In the genomic region with DNA sequence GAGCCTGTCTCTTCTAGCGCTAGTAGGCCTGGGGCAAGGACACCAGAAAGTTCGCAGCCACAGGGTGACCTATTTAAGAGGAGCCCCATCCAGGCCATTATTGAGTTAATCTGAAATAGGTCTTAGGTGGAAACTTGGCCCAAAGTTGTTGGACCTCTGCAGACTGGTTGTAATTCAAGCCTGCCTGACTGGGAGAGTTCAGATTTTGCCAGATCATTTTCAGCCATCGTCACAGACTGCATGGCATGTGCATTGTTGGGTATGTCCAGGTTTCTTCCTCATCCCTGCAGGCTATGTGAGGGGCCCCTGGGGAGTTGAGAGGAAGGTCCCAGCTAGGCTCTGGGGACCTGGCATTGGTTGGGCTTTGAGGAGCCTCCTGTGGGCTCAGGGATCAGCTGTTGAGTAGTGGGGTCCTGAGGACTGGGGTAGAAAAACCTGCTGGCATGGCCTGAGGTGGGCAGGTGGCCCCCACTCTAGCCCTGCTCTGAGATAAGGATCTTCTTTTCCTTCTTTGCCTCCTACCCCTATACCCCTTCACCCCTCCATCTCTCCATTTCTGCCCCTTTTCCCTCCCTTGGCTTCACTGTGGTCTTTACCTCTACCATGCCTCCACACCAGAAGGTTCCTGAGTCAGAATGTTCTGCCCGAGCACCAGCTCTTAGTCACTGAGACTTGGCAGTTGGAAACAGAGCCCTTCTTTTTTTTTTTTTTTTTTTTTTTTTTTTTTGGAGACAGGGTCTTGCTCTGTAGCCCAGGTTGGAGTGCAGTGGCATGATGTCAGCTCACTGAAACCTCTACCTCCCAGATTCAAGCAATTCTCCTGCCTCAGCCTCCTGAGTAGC, we compare ENCODE assay signal across 15 cellular contexts.
A peak's percentile ranks its signal among the peaks of the same experiment; 100 is the strongest.
DNase-seq lines count a peak whose midpoint lies in the region; ATAC-seq and TF ChIP-seq lines count a peak whose summit lies in the region.
"Had no signal": no experiment of that assay in that cellular context is flagged by ENCODE, and none has a peak within 500 bp of the region (broad histone marks: within the 10 kb centered on the region; RNA-seq: fewer than 3 reads in every experiment).

No MANE protein-coding gene starts in this region.

- H3K36me3 ChIP-seq in MG63 (no peaks in the 10 kb centered on the region; the same call in 1 of the 2 replicates), stomach (no peaks in the 10 kb centered on the region), PC-3 (ENCODE audit: low read depth, low read length) (no peaks in the 10 kb centered on the region)
- H3K36me3 ChIP-seq: BLaER1, Peyer's patch had no signal

- TF ChIP-seq CTCF in stomach (IDR thresholded peaks at IDR 0.05) (no peak), PC-3 (conservative IDR thresholded peaks at IDR 0.05; ENCODE audit: low read depth, low read length) (no peak)

- no peak overlapping the region for H3K4me2 ChIP-seq in PC-3 (ENCODE audit: low read length)
- H3K4me2 ChIP-seq: BLaER1 had no signal

- H3K9me3 ChIP-seq in MG63: peaks cover 13% of the 10 kb centered on the region
- no peaks in the 10 kb centered on the region for H3K9me3 ChIP-seq in stomach
- H3K9me3 ChIP-seq in PC-3 (ENCODE audit: low read length): no peaks in the 10 kb centered on the region
- H3K9me3 ChIP-seq: Peyer's patch had no signal

- BruUV-seq in PC-3 (replicated peaks; lab: Mats Ljungman, UMichigan): no TSS peak

- H2AFZ ChIP-seq in PC-3 (ENCODE audit: low read length): no peak overlapping the region

- 83 to 92% (median 86%) methylated on average over 4 of the region's 4 CpGs for WGBS in stomach, 5 donors

- H3K4me3 ChIP-seq in MG63 (no peak overlapping the region), stomach (no peak overlapping the region), PC-3 (ENCODE audit: low read length) (no peak overlapping the region)
- H3K4me3 ChIP-seq: BLaER1, Peyer's patch had no signal

- POLR2A ChIA-PET in PC-3 (lab: Charles Lee; ENCODE audit: unreplicated experiment): no interaction called here

- H3K4me1 ChIP-seq in stomach (no peaks in the 10 kb centered on the region), PC-3 (ENCODE audit: insufficient read depth, low read length) (no peaks in the 10 kb centered on the region)
- H3K4me1 ChIP-seq: Peyer's patch had no signal

- H3K79me2 ChIP-seq in PC-3 (ENCODE audit: low read length): no peaks in the 10 kb centered on the region

- CTCF ChIA-PET in PC-3 (lab: Charles Lee): no interaction called here

- H3K27ac ChIP-seq in stomach (no peak overlapping the region), PC-3 (ENCODE audit: low read length) (no peak overlapping the region)
- H3K27ac ChIP-seq: BLaER1, Peyer's patch had no signal

- no peaks in the 10 kb centered on the region for H3K9me2 ChIP-seq in PC-3 (replicated peaks; ENCODE audit: low read length)

- H3K9ac ChIP-seq in PC-3 (ENCODE audit: low read length): no peak overlapping the region
- H3K9ac ChIP-seq: BLaER1 had no signal

- intact Hi-C loops in stomach (cut with DNase I; ENCODE audit: low total_unique reads): no loop called here
- intact Hi-C loops in PC-3 (cut with micrococcal nuclease): no loop called here

- H3F3A ChIP-seq in PC-3 (ENCODE audit: low read length, unreplicated experiment): no peaks in the 10 kb centered on the region

- peak; percentile 28 for DNase-seq in ELR (ENCODE audit: low read depth)
- peak; percentile 33 for DNase-seq in MG63
- peak; percentile 16 for DNase-seq in left lobe of liver (ENCODE audit: low spot score)
- DNase-seq in stomach: peak; percentile 7
- no peak for DNase-seq in SKM-1 (lab: John Stamatoyannopoulos, UW; ENCODE audit: unreplicated experiment)
- DNase-seq in effector CD4-positive, alpha-beta T cell: no peak
- DNase-seq in retina: no peak
- no peak for DNase-seq in PC-3
- DNase-seq: Karpas-422, NCI-H1417, NCI-H2029, NCI-H510A, SHP77 had no signal

- H3K27me3 ChIP-seq in MG63 (no peaks in the 10 kb centered on the region), stomach (no peaks in the 10 kb centered on the region), PC-3 (ENCODE audit: low read length) (no peaks in the 10 kb centered on the region)
- H3K27me3 ChIP-seq: BLaER1, Peyer's patch had no signal

- no peak for ATAC-seq in left lobe of liver
- ATAC-seq in PC-3: no peak

- no peaks in the 10 kb centered on the region for H4K20me1 ChIP-seq in PC-3 (ENCODE audit: low read length)
- H4K20me1 ChIP-seq: BLaER1 had no signal

- no peak for TF ChIP-seq POLR2A in stomach (IDR thresholded peaks at IDR 0.05)

- TF ChIP-seq EP300 in stomach (IDR thresholded peaks at IDR 0.05): no peak

Comparison
In these comparisons a context has a peak if more than half of its experiments do, and no peak if none do; other contexts are left out.
1. DNase-seq: peak in ELR (single experiment), MG63 (single experiment), left lobe of liver (single experiment) and stomach (single experiment); none in SKM-1 (single experiment), effector CD4-positive, alpha-beta T cell (single experiment), retina (single experiment) and PC-3 (single experiment).